ENCODE assay signal across 1 cellular context in the genomic region with DNA sequence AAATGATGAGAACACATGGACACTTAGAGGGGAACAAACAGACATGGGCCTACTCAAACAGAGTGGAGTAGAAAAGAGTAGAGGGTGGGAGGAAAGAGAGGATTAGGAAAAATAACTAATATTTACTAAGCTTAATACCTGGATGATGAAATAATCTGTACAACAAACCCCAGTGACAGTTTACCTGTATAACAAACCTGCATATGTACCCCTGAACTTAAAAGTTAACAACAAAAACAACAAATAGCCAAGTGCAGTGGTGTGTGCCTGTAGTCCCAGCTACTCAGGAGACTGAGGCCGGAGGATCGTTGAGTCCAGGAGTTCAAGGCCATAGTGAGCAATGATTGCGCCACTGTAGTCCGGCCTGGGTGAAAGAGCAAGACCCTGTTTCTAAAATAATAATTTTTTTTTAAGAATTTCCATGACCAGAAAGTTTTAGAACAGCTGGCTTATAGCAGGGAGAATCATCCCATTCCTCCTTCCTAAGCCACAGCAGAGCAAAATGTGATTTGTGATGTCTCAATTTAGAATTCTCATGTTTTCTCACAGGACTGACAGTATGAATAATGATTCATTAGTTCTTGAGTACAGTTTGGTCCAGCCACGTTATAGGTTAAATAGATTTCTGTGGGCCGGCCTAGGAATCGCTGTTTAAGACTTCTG.
TF ChIP-seq lines count a peak whose summit lies in the region.

No MANE protein-coding gene starts in this region.

TF ChIP-seq in HepG2, 621 proteins besides CTCF, POLR2A, EP300 and RAD21 (continued from another document and continues in another):
- TF ChIP-seq, protein P1, sequence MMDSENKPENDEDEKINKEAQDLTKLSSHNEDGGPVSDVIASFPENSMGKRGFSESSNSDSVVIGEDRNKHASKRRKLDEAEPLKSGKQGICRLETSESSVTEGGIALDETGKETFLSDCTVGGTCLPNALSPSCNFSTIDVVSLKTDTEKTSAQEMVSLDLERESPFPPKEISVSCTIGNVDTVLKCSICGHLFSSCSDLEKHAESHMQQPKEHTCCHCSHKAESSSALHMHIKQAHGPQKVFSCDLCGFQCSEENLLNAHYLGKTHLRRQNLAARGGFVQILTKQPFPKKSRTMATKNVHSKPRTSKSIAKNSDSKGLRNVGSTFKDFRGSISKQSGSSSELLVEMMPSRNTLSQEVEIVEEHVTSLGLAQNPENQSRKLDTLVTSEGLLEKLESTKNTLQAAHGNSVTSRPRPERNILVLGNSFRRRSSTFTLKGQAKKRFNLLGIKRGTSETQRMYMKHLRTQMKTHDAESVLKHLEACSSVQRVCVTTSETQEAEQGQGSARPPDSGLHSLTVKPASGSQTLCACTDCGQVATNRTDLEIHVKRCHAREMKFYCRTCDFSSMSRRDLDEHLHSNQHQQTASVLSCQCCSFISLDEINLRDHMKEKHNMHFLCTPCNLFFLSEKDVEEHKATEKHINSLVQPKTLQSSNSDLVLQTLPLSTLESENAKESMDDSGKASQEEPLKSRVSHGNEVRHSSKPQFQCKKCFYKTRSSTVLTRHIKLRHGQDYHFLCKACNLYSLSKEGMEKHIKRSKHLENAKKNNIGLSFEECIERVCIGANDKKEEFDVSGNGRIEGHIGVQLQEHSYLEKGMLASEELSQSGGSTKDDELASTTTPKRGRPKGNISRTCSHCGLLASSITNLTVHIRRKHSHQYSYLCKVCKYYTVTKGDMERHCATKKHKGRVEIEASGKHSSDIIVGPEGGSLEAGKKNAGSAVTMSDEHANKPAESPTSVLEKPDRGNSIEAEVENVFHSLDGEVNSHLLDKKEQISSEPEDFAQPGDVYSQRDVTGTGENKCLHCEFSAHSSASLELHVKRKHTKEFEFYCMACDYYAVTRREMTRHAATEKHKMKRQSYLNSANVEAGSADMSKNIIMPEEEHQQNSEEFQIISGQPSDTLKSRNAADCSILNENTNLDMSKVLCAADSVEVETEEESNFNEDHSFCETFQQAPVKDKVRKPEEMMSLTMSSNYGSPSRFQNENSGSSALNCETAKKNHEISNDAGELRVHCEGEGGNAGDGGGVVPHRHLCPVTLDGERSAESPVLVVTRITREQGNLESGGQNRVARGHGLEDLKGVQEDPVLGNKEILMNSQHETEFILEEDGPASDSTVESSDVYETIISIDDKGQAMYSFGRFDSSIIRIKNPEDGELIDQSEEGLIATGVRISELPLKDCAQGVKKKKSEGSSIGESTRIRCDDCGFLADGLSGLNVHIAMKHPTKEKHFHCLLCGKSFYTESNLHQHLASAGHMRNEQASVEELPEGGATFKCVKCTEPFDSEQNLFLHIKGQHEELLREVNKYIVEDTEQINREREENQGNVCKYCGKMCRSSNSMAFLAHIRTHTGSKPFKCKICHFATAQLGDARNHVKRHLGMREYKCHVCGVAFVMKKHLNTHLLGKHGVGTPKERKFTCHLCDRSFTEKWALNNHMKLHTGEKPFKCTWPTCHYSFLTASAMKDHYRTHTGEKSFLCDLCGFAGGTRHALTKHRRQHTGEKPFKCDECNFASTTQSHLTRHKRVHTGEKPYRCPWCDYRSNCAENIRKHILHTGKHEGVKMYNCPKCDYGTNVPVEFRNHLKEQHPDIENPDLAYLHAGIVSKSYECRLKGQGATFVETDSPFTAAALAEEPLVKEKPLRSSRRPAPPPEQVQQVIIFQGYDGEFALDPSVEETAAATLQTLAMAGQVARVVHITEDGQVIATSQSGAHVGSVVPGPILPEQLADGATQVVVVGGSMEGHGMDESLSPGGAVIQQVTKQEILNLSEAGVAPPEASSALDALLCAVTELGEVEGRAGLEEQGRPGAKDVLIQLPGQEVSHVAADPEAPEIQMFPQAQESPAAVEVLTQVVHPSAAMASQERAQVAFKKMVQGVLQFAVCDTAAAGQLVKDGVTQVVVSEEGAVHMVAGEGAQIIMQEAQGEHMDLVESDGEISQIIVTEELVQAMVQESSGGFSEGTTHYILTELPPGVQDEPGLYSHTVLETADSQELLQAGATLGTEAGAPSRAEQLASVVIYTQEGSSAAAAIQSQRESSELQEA (CRISPR knock-in tag; IDR thresholded peaks at IDR 0.05; ENCODE audit: not compliant biosample characterization) = no peak
- no peak for TF ChIP-seq SP1 (IDR thresholded peaks at IDR 0.05)
- no peak for TF ChIP-seq SP1 (CRISPR knock-in tag; IDR thresholded peaks at IDR 0.05)
- no peak for TF ChIP-seq HOXA7 (CRISPR knock-in tag; IDR thresholded peaks at IDR 0.05)
- 0 out of 2 replicates have a peak, but pooled peaks have one; percentile 33 for TF ChIP-seq ZNF350 (CRISPR knock-in tag; IDR thresholded peaks at IDR 0.05; ENCODE audit: borderline replicate concordance, low read depth)
- no peak for TF ChIP-seq RFX1 (IDR thresholded peaks at IDR 0.05)
- 0 out of 2 replicates have a peak, but pooled peaks have one; percentile 7 for TF ChIP-seq STAG1 (CRISPR knock-in tag; IDR thresholded peaks at IDR 0.05)
- no peak for TF ChIP-seq ZNF207 (IDR thresholded peaks at IDR 0.05; ENCODE audit: borderline replicate concordance)
- TF ChIP-seq ZSCAN30 (CRISPR knock-in tag; IDR thresholded peaks at IDR 0.05) = no peak
- TF ChIP-seq, protein P2, sequence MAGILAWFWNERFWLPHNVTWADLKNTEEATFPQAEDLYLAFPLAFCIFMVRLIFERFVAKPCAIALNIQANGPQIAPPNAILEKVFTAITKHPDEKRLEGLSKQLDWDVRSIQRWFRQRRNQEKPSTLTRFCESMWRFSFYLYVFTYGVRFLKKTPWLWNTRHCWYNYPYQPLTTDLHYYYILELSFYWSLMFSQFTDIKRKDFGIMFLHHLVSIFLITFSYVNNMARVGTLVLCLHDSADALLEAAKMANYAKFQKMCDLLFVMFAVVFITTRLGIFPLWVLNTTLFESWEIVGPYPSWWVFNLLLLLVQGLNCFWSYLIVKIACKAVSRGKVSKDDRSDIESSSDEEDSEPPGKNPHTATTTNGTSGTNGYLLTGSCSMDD (CRISPR knock-in tag; IDR thresholded peaks at IDR 0.05) = no peak
- no peak for TF ChIP-seq U2AF2 (IDR thresholded peaks at IDR 0.05; ENCODE audit: low read depth, low read length)
- TF ChIP-seq KAT8 (CRISPR knock-in tag; IDR thresholded peaks at IDR 0.05) = peak; percentile 31; the same call in 1 of the 2 replicates
- no peak for TF ChIP-seq RBM39 (IDR thresholded peaks at IDR 0.05; ENCODE audit: low read depth, low read length, poor library complexity, severe bottlenecking)
- TF ChIP-seq, protein P3, sequence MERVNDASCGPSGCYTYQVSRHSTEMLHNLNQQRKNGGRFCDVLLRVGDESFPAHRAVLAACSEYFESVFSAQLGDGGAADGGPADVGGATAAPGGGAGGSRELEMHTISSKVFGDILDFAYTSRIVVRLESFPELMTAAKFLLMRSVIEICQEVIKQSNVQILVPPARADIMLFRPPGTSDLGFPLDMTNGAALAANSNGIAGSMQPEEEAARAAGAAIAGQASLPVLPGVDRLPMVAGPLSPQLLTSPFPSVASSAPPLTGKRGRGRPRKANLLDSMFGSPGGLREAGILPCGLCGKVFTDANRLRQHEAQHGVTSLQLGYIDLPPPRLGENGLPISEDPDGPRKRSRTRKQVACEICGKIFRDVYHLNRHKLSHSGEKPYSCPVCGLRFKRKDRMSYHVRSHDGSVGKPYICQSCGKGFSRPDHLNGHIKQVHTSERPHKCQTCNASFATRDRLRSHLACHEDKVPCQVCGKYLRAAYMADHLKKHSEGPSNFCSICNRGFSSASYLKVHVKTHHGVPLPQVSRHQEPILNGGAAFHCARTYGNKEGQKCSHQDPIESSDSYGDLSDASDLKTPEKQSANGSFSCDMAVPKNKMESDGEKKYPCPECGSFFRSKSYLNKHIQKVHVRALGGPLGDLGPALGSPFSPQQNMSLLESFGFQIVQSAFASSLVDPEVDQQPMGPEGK (CRISPR knock-in tag; IDR thresholded peaks at IDR 0.05) = peak; percentile 29; the same call in 1 of the 2 replicates
- TF ChIP-seq HCFC1 (IDR thresholded peaks at IDR 0.05; ENCODE audit: low read depth, low read length) = no peak
- TF ChIP-seq, protein P4, sequence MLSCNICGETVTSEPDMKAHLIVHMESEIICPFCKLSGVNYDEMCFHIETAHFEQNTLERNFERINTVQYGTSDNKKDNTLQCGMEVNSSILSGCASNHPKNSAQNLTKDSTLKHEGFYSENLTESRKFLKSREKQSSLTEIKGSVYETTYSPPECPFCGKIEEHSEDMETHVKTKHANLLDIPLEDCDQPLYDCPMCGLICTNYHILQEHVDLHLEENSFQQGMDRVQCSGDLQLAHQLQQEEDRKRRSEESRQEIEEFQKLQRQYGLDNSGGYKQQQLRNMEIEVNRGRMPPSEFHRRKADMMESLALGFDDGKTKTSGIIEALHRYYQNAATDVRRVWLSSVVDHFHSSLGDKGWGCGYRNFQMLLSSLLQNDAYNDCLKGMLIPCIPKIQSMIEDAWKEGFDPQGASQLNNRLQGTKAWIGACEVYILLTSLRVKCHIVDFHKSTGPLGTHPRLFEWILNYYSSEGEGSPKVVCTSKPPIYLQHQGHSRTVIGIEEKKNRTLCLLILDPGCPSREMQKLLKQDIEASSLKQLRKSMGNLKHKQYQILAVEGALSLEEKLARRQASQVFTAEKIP (CRISPR knock-in tag; IDR thresholded peaks at IDR 0.05; ENCODE audit: borderline replicate concordance) = no peak
- no peak for TF ChIP-seq CAMTA2 (CRISPR knock-in tag; IDR thresholded peaks at IDR 0.05; ENCODE audit: borderline replicate concordance)
- 0 out of 2 replicates have a peak, but pooled peaks have one; percentile 38 for TF ChIP-seq ZNF709 (CRISPR knock-in tag; IDR thresholded peaks at IDR 0.05)
- TF ChIP-seq, protein P5, sequence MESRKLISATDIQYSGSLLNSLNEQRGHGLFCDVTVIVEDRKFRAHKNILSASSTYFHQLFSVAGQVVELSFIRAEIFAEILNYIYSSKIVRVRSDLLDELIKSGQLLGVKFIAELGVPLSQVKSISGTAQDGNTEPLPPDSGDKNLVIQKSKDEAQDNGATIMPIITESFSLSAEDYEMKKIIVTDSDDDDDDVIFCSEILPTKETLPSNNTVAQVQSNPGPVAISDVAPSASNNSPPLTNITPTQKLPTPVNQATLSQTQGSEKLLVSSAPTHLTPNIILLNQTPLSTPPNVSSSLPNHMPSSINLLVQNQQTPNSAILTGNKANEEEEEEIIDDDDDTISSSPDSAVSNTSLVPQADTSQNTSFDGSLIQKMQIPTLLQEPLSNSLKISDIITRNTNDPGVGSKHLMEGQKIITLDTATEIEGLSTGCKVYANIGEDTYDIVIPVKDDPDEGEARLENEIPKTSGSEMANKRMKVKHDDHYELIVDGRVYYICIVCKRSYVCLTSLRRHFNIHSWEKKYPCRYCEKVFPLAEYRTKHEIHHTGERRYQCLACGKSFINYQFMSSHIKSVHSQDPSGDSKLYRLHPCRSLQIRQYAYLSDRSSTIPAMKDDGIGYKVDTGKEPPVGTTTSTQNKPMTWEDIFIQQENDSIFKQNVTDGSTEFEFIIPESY (CRISPR knock-in tag; IDR thresholded peaks at IDR 0.05) = peak; percentile 68
- no peak for TF ChIP-seq PCBP1 (IDR thresholded peaks at IDR 0.05; ENCODE audit: borderline replicate concordance, low read depth, low read length)
- no peak for TF ChIP-seq SKI (IDR thresholded peaks at IDR 0.05; ENCODE audit: partially characterized antibody)
- no peak for TF ChIP-seq ZZZ3 (CRISPR knock-in tag; IDR thresholded peaks at IDR 0.05; ENCODE audit: borderline replicate concordance)
- TF ChIP-seq FOSL2 (CRISPR knock-in tag; IDR thresholded peaks at IDR 0.05) = peak; percentile 76
- TF ChIP-seq GFI1 (CRISPR knock-in tag; IDR thresholded peaks at IDR 0.05; ENCODE audit: borderline replicate concordance) = no peak
- no peak for TF ChIP-seq ZNF772 (CRISPR knock-in tag; IDR thresholded peaks at IDR 0.05)
- no peak for TF ChIP-seq ZNF235 (CRISPR knock-in tag; IDR thresholded peaks at IDR 0.05; ENCODE audit: borderline replicate concordance)
- TF ChIP-seq SMAD3 (CRISPR knock-in tag; IDR thresholded peaks at IDR 0.05) = peak; percentile 88
- TF ChIP-seq BRD4 (CRISPR knock-in tag; IDR thresholded peaks at IDR 0.05) = no peak
- TF ChIP-seq ZNF24 (IDR thresholded peaks at IDR 0.05) = 0 out of 2 replicates have a peak, but pooled peaks have one; percentile 67
- TF ChIP-seq ZSCAN9 (CRISPR knock-in tag; IDR thresholded peaks at IDR 0.05; ENCODE audit: borderline replicate concordance) = peak; percentile 70; the same call in 1 of the 2 replicates
- TF ChIP-seq HNRNPH1 (optimal IDR thresholded peaks at IDR 0.05; ENCODE audit: low read depth, low read length) = no peak
- no peak for TF ChIP-seq TOPORS (CRISPR knock-in tag; IDR thresholded peaks at IDR 0.05)
- no peak for TF ChIP-seq ZNF335 (CRISPR knock-in tag; IDR thresholded peaks at IDR 0.05)
- TF ChIP-seq KLF12 (CRISPR knock-in tag; IDR thresholded peaks at IDR 0.05; ENCODE audit: borderline replicate concordance) = 0 out of 2 replicates have a peak, but pooled peaks have one; percentile 44
- no peak for TF ChIP-seq GABPA (IDR thresholded peaks at IDR 0.05; ENCODE audit: low read depth, low read length)
- no peak for TF ChIP-seq GABPA (CRISPR knock-in tag; IDR thresholded peaks at IDR 0.05; ENCODE audit: low read depth)
- TF ChIP-seq ZNF570 (CRISPR knock-in tag; IDR thresholded peaks at IDR 0.05; ENCODE audit: borderline replicate concordance) = no peak
- TF ChIP-seq ZNF232 (CRISPR knock-in tag; IDR thresholded peaks at IDR 0.05; ENCODE audit: borderline replicate concordance) = no peak
- TF ChIP-seq, protein P6, sequence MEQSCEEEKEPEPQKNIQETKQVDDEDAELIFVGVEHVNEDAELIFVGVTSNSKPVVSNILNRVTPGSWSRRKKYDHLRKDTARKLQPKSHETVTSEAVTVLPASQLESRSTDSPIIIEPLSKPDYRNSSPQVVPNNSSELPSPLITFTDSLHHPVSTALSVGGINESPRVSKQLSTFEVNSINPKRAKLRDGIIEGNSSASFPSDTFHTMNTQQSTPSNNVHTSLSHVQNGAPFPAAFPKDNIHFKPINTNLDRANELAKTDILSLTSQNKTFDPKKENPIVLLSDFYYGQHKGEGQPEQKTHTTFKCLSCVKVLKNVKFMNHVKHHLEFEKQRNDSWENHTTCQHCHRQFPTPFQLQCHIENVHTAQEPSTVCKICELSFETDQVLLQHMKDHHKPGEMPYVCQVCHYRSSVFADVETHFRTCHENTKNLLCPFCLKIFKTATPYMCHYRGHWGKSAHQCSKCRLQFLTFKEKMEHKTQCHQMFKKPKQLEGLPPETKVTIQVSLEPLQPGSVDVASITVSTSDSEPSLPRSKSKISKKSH (CRISPR knock-in tag; IDR thresholded peaks at IDR 0.05; ENCODE audit: borderline replicate concordance) = no peak
- TF ChIP-seq CBX2 (IDR thresholded peaks at IDR 0.05; ENCODE audit: low read depth, low read length) = no peak
- TF ChIP-seq CBX2 (CRISPR knock-in tag; IDR thresholded peaks at IDR 0.05; ENCODE audit: low read depth) = no peak
- no peak for TF ChIP-seq NRL (CRISPR knock-in tag; IDR thresholded peaks at IDR 0.05; ENCODE audit: borderline replicate concordance)
- peak; percentile 94 for TF ChIP-seq PPARG (CRISPR knock-in tag; conservative IDR thresholded peaks at IDR 0.05)
- TF ChIP-seq ZNF781 (CRISPR knock-in tag; IDR thresholded peaks at IDR 0.05; ENCODE audit: borderline replicate concordance, not compliant biosample characterization) = no peak
- TF ChIP-seq, protein P7, sequence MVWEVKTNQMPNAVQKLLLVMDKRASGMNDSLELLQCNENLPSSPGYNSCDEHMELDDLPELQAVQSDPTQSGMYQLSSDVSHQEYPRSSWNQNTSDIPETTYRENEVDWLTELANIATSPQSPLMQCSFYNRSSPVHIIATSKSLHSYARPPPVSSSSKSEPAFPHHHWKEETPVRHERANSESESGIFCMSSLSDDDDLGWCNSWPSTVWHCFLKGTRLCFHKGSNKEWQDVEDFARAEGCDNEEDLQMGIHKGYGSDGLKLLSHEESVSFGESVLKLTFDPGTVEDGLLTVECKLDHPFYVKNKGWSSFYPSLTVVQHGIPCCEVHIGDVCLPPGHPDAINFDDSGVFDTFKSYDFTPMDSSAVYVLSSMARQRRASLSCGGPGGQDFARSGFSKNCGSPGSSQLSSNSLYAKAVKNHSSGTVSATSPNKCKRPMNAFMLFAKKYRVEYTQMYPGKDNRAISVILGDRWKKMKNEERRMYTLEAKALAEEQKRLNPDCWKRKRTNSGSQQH (CRISPR knock-in tag; IDR thresholded peaks at IDR 0.05; ENCODE audit: low read depth) = no peak
- no peak for TF ChIP-seq NCOA5 (CRISPR knock-in tag; IDR thresholded peaks at IDR 0.05)
- TF ChIP-seq TRIM24 (CRISPR knock-in tag; IDR thresholded peaks at IDR 0.05) = no peak
